Comparison of ENCODE assay signal across 8 cellular contexts in the genomic region with DNA sequence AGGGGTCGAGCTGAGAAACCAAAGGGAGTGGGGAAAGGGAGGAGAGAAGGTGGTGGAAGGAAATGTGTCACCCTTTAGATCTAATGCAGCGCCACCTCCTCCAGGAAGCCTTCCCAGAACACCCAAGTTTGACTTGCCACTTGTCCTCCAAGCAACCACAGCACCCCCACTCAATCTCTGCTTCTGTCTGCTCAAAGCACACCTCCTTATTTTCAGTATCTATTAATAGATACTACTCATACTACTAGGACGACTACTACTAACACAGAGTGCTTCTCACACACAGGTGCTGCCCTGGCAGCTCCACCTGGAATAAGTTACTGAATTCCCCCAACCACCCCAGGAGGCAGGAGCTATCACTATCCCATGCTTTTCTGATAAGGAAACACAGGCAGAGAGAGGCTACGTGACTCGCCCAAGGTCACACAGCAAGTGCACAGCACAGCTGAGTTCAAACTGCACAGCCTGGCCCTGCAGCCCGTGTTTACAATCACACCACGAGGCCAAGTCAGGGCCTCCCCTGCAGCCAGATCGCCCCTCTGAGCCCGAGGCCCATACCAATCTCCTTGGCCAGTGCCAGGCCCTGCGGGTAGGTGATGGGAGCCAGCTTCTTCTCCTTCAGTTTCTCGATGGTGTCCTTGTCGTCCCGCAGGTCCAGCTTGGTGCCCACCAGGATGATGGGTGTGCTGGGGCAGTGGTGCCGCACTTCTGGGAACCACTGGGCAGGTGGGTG. TPM values are rescaled to one million over a fixed set of nuclear protein-coding genes. Genes with fewer than 3 reads are reported as not detected.
DNase-seq lines count a peak whose midpoint lies in the region; ATAC-seq and TF ChIP-seq lines count a peak whose summit lies in the region.

No MANE protein-coding gene starts in this region.

- no peaks in the 10 kb centered on the region for H4K20me1 ChIP-seq in SU-DHL-6 (ENCODE audit: low read depth, low read length)

- H2AFZ ChIP-seq in SU-DHL-6 (ENCODE audit: low read depth, low read length, severe bottlenecking) = no peak overlapping the region

- no peak overlapping the region for H4K5ac ChIP-seq in mesendoderm (ENCODE audit: low read length)

- DNase-seq in choroid plexus epithelial cell (ENCODE audit: low read depth) (peak; percentile 48), mesendoderm (no peak), foreskin melanocyte (no peak), SW 1271 (lab: John Stamatoyannopoulos, UW) (no peak)
- peak; percentile 79 for DNase-seq in stimulated activated naive CD4-positive, alpha-beta T cell treated with Interleukin-2 at 50 U/mL for 16 hours (lab: John Stamatoyannopoulos, UW)

- H3K4me3 ChIP-seq in SU-DHL-6 (ENCODE audit: insufficient read depth, low read length, poor library complexity, severe bottlenecking) = no peak overlapping the region
- no peak overlapping the region for H3K4me3 ChIP-seq in choroid plexus epithelial cell (ENCODE audit: low read depth, low read length)
- no peak overlapping the region for H3K4me3 ChIP-seq in mesendoderm (ENCODE audit: low read length)

- peak; percentile 23 for ATAC-seq in GM21515 (IDR thresholded peaks at IDR 0.05; ENCODE audit: unreplicated experiment)
- no peak for ATAC-seq in HG03095 (IDR thresholded peaks at IDR 0.05; ENCODE audit: unreplicated experiment)

- H3K27ac ChIP-seq in SU-DHL-6 (ENCODE audit: low read depth, low read length) (peak overlapping the region; percentile 88), mesendoderm (ENCODE audit: low read depth, low read length) (no peak overlapping the region)

- H3K36me3 ChIP-seq in SU-DHL-6 (ENCODE audit: low read length) (no peaks in the 10 kb centered on the region), mesendoderm (ENCODE audit: control insufficient read depth, insufficient read depth, low read length) (no peaks in the 10 kb centered on the region)

- no peak overlapping the region for H2AK5ac ChIP-seq in mesendoderm (ENCODE audit: low read length)

- no peaks in the 10 kb centered on the region for H3K9me2 ChIP-seq in SU-DHL-6 (replicated peaks; ENCODE audit: insufficient read depth, low read length)

- H3K56ac ChIP-seq in mesendoderm (ENCODE audit: low read length) = no peak overlapping the region

- H4K8ac ChIP-seq in mesendoderm (ENCODE audit: low read depth, low read length) = no peak overlapping the region

- H3K4me1 ChIP-seq in mesendoderm (ENCODE audit: control insufficient read depth, low read depth, low read length) = no peaks in the 10 kb centered on the region

- H3K79me2 ChIP-seq in SU-DHL-6 (ENCODE audit: insufficient read depth, low read length) (peaks cover 8% of the 10 kb centered on the region), mesendoderm (ENCODE audit: control insufficient read depth, insufficient read depth, low read length) (no peaks in the 10 kb centered on the region)

- H3K79me1 ChIP-seq in mesendoderm (ENCODE audit: low read length) = no peaks in the 10 kb centered on the region

- H3K27me3 ChIP-seq in SU-DHL-6 (ENCODE audit: low read length) = no peaks in the 10 kb centered on the region
- no peaks in the 10 kb centered on the region for H3K27me3 ChIP-seq in mesendoderm (ENCODE audit: insufficient read depth, low read length, poor library complexity)

- H3K4me2 ChIP-seq in SU-DHL-6 (ENCODE audit: low read depth, low read length, poor library complexity, severe bottlenecking) (peak overlapping the region; percentile 49), mesendoderm (ENCODE audit: low read length) (no peak overlapping the region)

- TF ChIP-seq CTCF in SU-DHL-6 (IDR thresholded peaks at IDR 0.05; ENCODE audit: insufficient read depth, low read length, poor library complexity, severe bottlenecking) (no peak), choroid plexus epithelial cell (conservative IDR thresholded peaks at IDR 0.05; ENCODE audit: low read depth, low read length) (no peak)

- H3K23ac ChIP-seq in mesendoderm (ENCODE audit: low read length) = no peak overlapping the region

- H2BK5ac ChIP-seq in mesendoderm (ENCODE audit: low read length) = no peak overlapping the region

- H3F3A ChIP-seq in SU-DHL-6 (ENCODE audit: insufficient read depth) = no peaks in the 10 kb centered on the region; the same call in 1 of the 2 replicates

- no peaks in the 10 kb centered on the region for H3K9me3 ChIP-seq in SU-DHL-6 (ENCODE audit: insufficient read depth, low read length)

- H3K18ac ChIP-seq in mesendoderm (ENCODE audit: low read length) = no peak overlapping the region

- no CpG with 5 or more reads among the region's 14 CpGs for WGBS in mesendoderm (ENCODE audit: extremely low coverage, insufficient coverage, low lambda C conversion rate)

- no peak overlapping the region for H3K4ac ChIP-seq in mesendoderm (ENCODE audit: low read depth, low read length)

- no peak overlapping the region for H2BK120ac ChIP-seq in mesendoderm (ENCODE audit: low read depth, low read length)

- H2BK15ac ChIP-seq in mesendoderm (replicated peaks; ENCODE audit: low read depth) = no peak overlapping the region

- H3K9ac ChIP-seq in SU-DHL-6 (ENCODE audit: low read length) (peak overlapping the region; percentile 68), mesendoderm (ENCODE audit: low read length) (no peak overlapping the region)

RNA-seq across cellular contexts. Expression of gene RAC2, which starts 13.2 kb away (rescaled TPM):
- polyA plus RNA-seq in mesendoderm (2013, experiment 1 of 2) = 4.6 TPM
- 4.7 TPM for polyA plus RNA-seq in mesendoderm (2013, experiment 2 of 2)

RNA-seq across cellular contexts. Expression of gene SSTR3, which starts 18.6 kb away (rescaled TPM):
- polyA plus RNA-seq in mesendoderm (2013, experiment 1 of 2) = 0.03 TPM
- 0.01 TPM for polyA plus RNA-seq in mesendoderm (2013, experiment 2 of 2)

RNA-seq across cellular contexts. Expression of gene C1QTNF6, which starts 42.8 kb away (rescaled TPM):
- 1.8 TPM for polyA plus RNA-seq in mesendoderm (2013, experiment 1 of 2)
- 2.5 TPM for polyA plus RNA-seq in mesendoderm (2013, experiment 2 of 2)

RNA-seq across cellular contexts. Expression of gene CYTH4, which starts 51.5 kb away (rescaled TPM):
- not detected for polyA plus RNA-seq in mesendoderm (2013, experiment 1 of 2)
- polyA plus RNA-seq in mesendoderm (2013, experiment 2 of 2) = not detected

Comparison
In these comparisons a context has a peak if more than half of its experiments do, and no peak if none do; other contexts are left out.
1. DNase-seq: peak in choroid plexus epithelial cell (single experiment) and stimulated activated naive CD4-positive, alpha-beta T cell treated with Interleukin-2 at 50 U/mL for 16 hours (single experiment); none in mesendoderm (single experiment), foreskin melanocyte (single experiment) and SW 1271 (0 of 2).